12 cellular contexts compared by ENCODE assay signal in genomic region chr11:36196476-36197099, GRCh38.
DNase-seq lines count a peak whose midpoint lies in the region; ATAC-seq, FAIRE-seq and TF ChIP-seq lines count a peak whose summit lies in the region.
"Had no signal": no experiment of that assay in that cellular context is flagged by ENCODE, and none has a peak within 500 bp of the region (broad histone marks: within the 10 kb centered on the region; RNA-seq: fewer than 3 reads in every experiment).

No MANE protein-coding gene starts in this region.

- ATAC-seq in Right ventricle myocardium superior (ENCODE audit: poor library complexity) (peak; percentile 85), pancreas (no peak), GM19452 (IDR thresholded peaks at IDR 0.05; ENCODE audit: unreplicated experiment) (no peak)
- ATAC-seq: activated naive CD4-positive, alpha-beta T cell treated with anti-CD3 and anti-CD28 coated beads, Interleukin-2, amount 50 U/mL, for 72 hours had no signal

- no peak for FAIRE-seq in pancreas (lab: Jason Lieb, UNC)

- H3K27me3 ChIP-seq in right atrium auricular region, result no peaks in the 10 kb centered on the region
- H3K27me3 ChIP-seq in pancreas, result no peaks in the 10 kb centered on the region
- H3K27me3 ChIP-seq: suprapubic skin had no signal

- H3K36me3 ChIP-seq in right atrium auricular region, result no peaks in the 10 kb centered on the region
- no peaks in the 10 kb centered on the region for H3K36me3 ChIP-seq in pancreas

- H3K9me3 Mint-ChIP-seq in chondrocyte (ENCODE audit: low read depth) (no peaks in the 10 kb centered on the region), endothelial cell (ENCODE audit: unreplicated experiment) (no peaks in the 10 kb centered on the region)
- H3K9me3 Mint-ChIP-seq: activated naive CD4-positive, alpha-beta T cell treated with anti-CD3 and anti-CD28 coated beads, Interleukin-2, amount 50 U/mL, for 72 hours had no signal

- WGBS in pancreas, 2 donors, result 74 to 78% methylated on average over 8 of the region's 8 CpGs

- in situ Hi-C loops in GM13976 (cut with MboI; ENCODE audit: low sequenced_read_pairs, unreplicated experiment), result no loop called here

- H3K4me1 Mint-ChIP-seq in chondrocyte (ENCODE audit: low read depth) (peaks cover 46% of the 10 kb centered on the region), endothelial cell (ENCODE audit: unreplicated experiment) (peaks cover 3% of the 10 kb centered on the region)

- no peak for TF ChIP-seq CTCF in right atrium auricular region (IDR thresholded peaks at IDR 0.05)
- TF ChIP-seq CTCF in chondrocyte (IDR thresholded peaks at IDR 0.05), result no peak
- TF ChIP-seq CTCF in pancreas (IDR thresholded peaks at IDR 0.05), result no peak
- TF ChIP-seq CTCF in GM13976 (IDR thresholded peaks at IDR 0.05; ENCODE audit: borderline replicate concordance, control extremely low read depth, extremely low read depth, insufficient read depth, missing control alignments), result no peak
- TF ChIP-seq CTCF in endothelial cell (IDR thresholded peaks at IDR 0.05; ENCODE audit: unreplicated experiment), result no peak

- H3K9me3 ChIP-seq in right atrium auricular region (no peaks in the 10 kb centered on the region), pancreas (no peaks in the 10 kb centered on the region)
- H3K9me3 ChIP-seq: suprapubic skin had no signal

- H3K4me3 ChIP-seq in right atrium auricular region (no peak overlapping the region), pancreas (no peak overlapping the region)
- H3K4me3 ChIP-seq: suprapubic skin had no signal

- H3K4me3 Mint-ChIP-seq in chondrocyte (ENCODE audit: unreplicated experiment), result no peak overlapping the region
- no peak overlapping the region for H3K4me3 Mint-ChIP-seq in endothelial cell (ENCODE audit: unreplicated experiment)

- peak overlapping the region in 1 of 2 donors; percentile 20 for H3K27ac ChIP-seq in right atrium auricular region
- no peak overlapping the region for H3K27ac ChIP-seq in pancreas
- H3K27ac ChIP-seq: suprapubic skin had no signal

- H3K27me3 Mint-ChIP-seq in chondrocyte (ENCODE audit: low read depth), result no peaks in the 10 kb centered on the region
- H3K27me3 Mint-ChIP-seq in endothelial cell (ENCODE audit: unreplicated experiment), result peaks cover 2% of the 10 kb centered on the region

- peak overlapping the region; percentile 34 for H3K27ac Mint-ChIP-seq in chondrocyte (ENCODE audit: unreplicated experiment)
- no peak overlapping the region for H3K27ac Mint-ChIP-seq in endothelial cell (ENCODE audit: unreplicated experiment)
- H3K27ac Mint-ChIP-seq: activated naive CD4-positive, alpha-beta T cell treated with anti-CD3 and anti-CD28 coated beads, Interleukin-2, amount 50 U/mL, for 72 hours had no signal

- intact Hi-C loops in Right ventricle myocardium superior (cut with DNase I), result no loop called here
- intact Hi-C loops in pancreas (cut with DNase I), result no loop called here

- DNase-seq in Right ventricle myocardium superior (no peak), right atrium auricular region (ENCODE audit: low spot score) (no peak), chondrocyte (ENCODE audit: low spot score) (no peak), iris pigment epithelial cell (ENCODE audit: low read depth) (peak; percentile 36), pancreas (no peak), GM13976 (ENCODE audit: low spot score) (no peak), endothelial cell (ENCODE audit: low spot score) (no peak)
- DNase-seq: activated CD4-positive, alpha-beta T cell treated with anti-CD3 and anti-CD28 coated beads for 1 hour; DMS153 had no signal

- H3K4me1 ChIP-seq in right atrium auricular region (peaks cover 0 to 12% of the 10 kb centered on the region in 2 donors), pancreas (no peaks in the 10 kb centered on the region)

- H3K36me3 Mint-ChIP-seq in chondrocyte (ENCODE audit: low read depth) (peaks cover 8% of the 10 kb centered on the region), endothelial cell (ENCODE audit: low read depth, unreplicated experiment) (peaks cover 6% of the 10 kb centered on the region)
- H3K36me3 Mint-ChIP-seq: activated naive CD4-positive, alpha-beta T cell treated with anti-CD3 and anti-CD28 coated beads, Interleukin-2, amount 50 U/mL, for 72 hours had no signal
